In the genomic region with DNA sequence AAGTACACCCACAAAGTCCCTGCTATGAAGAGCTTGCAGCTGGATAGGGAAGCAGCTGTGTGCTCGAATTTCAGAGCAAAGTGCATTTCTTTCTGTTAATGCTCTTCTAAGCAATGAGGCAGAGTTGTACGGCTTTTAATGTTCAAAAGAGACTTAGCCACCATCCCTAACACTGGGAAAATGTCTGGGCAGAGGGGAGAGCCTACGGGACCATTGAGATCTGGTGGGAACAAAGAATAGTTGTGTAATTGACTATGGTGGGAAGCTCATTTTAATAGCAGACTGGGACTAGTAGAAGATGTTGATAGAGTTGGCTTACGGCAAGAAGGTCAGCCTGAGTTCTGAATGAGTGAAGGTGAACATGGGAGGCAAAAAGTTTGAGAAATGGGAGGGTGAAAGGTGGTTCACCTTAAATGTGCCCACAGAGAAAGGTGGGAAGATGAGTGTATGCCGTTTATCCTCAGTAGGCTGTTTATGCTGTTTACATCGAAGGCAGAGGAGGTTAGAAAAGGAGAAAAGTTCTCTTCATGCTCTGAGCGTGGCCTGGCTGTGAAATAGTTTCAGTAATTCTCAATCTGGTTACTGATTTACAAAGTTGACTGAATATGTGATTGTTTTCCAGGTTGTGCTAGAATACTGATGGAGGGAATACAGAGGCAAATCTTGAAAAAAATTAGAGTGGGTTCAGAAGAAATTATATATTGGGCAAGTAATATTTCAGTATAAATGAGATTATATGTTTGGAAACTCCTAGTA, we compare ENCODE assay signal across 15 cellular contexts. TPM values are rescaled to one million over a fixed set of nuclear protein-coding genes. Genes with fewer than 3 reads are reported as not detected.
DNase-seq lines count a peak whose midpoint lies in the region; ATAC-seq and TF ChIP-seq lines count a peak whose summit lies in the region.
"Had no signal": no experiment of that assay in that cellular context is flagged by ENCODE, and none has a peak within 500 bp of the region (broad histone marks: within the 10 kb centered on the region; RNA-seq: fewer than 3 reads in every experiment).

No MANE protein-coding gene starts in this region.

- no peak for DNase-seq in cardiac muscle cell (ENCODE audit: low read depth in 1 of 2, low spot score in 1 of 2)
- DNase-seq in Right ventricle myocardium inferior (ENCODE audit: missing footprints) = no peak
- peak; percentile 40 for DNase-seq in choroid plexus epithelial cell (ENCODE audit: low read depth)
- DNase-seq in transverse colon = no peak
- DNase-seq in iPS-NIHi11 (ENCODE audit: low spot score) = no peak
- DNase-seq in NCI-H1417 (lab: John Stamatoyannopoulos, UW) = no peak
- DNase-seq: activated naive CD8-positive, alpha-beta T cell treated with anti-CD3 and anti-CD28 coated beads, Interleukin-2, amount 10 ng/mL, durations not matched to agents 7 days and 5 days; colonic mucosa; MG63; natural killer cell; NCI-H446; SHP77; upper lobe of right lung had no signal

- H3K9me3 ChIP-seq in cardiac muscle cell (ENCODE audit: low read depth) (no peaks in the 10 kb centered on the region), transverse colon (no peaks in the 10 kb centered on the region)
- H3K9me3 ChIP-seq: colonic mucosa, MG63, upper lobe of right lung had no signal

- H3K4me3 ChIP-seq in cardiac muscle cell = no peak overlapping the region
- no peak overlapping the region for H3K4me3 ChIP-seq in choroid plexus epithelial cell (ENCODE audit: low read depth, low read length)
- peak overlapping the region in 1 of 4 donors; percentile 0 for H3K4me3 ChIP-seq in transverse colon
- H3K4me3 ChIP-seq: colonic mucosa, MG63, upper lobe of right lung had no signal

- no peak for TF ChIP-seq POLR2A in transverse colon (IDR thresholded peaks at IDR 0.05)

- TF ChIP-seq CTCF in cardiac muscle cell (IDR thresholded peaks at IDR 0.05; ENCODE audit: low read depth, low read length) = no peak
- no peak for TF ChIP-seq CTCF in choroid plexus epithelial cell (conservative IDR thresholded peaks at IDR 0.05; ENCODE audit: low read depth, low read length)
- no peak for TF ChIP-seq CTCF in transverse colon (IDR thresholded peaks at IDR 0.05)

- H3K36me3 ChIP-seq in cardiac muscle cell (no peaks in the 10 kb centered on the region), transverse colon (peaks cover 0 to 1% (median 0%) of the 10 kb centered on the region in 4 donors)
- H3K36me3 ChIP-seq: colonic mucosa had no signal

- H3K4me1 ChIP-seq in cardiac muscle cell (ENCODE audit: low read depth) = peaks cover 21% of the 10 kb centered on the region
- peaks cover 34 to 66% (median 42%) of the 10 kb centered on the region in 4 donors for H3K4me1 ChIP-seq in transverse colon
- H3K4me1 ChIP-seq: colonic mucosa had no signal

- intact Hi-C loops in Right ventricle myocardium inferior (cut with DNase I) = no loop called here
- intact Hi-C loops in transverse colon (cut with DNase I; ENCODE audit: low total_unique reads) = no loop called here

- in situ Hi-C loops in transverse colon (cut with MboI; ENCODE audit: low pct_ligation_motif_present in 1 of 4, low pct_unique_long_range_greater_than_20kb in 1 of 4, low sequenced_read_pairs in 3 of 4) = no loop called here

- H3K27me3 ChIP-seq in cardiac muscle cell (no peaks in the 10 kb centered on the region), transverse colon (no peaks in the 10 kb centered on the region)
- H3K27me3 ChIP-seq: colonic mucosa, MG63, upper lobe of right lung had no signal

- no peak for ATAC-seq in Right ventricle myocardium inferior
- peak; percentile 44 for ATAC-seq in HG02763 (IDR thresholded peaks at IDR 0.05; ENCODE audit: unreplicated experiment)
- ATAC-seq in GM21576 (IDR thresholded peaks at IDR 0.05; ENCODE audit: unreplicated experiment) = no peak
- ATAC-seq: natural killer cell, upper lobe of right lung had no signal

- WGBS in transverse colon (ENCODE audit: low coverage in 1 of 2), 2 donors = 39 to 45% methylated on average over 4 to 7 of the region's 7 CpGs

- TF ChIP-seq EP300 in transverse colon (IDR thresholded peaks at IDR 0.05; ENCODE audit: low read depth) = no peak

- peak overlapping the region; percentile 17 for H3K27ac ChIP-seq in cardiac muscle cell
- peak overlapping the region in 3 of 4 donors; percentile 35 to 53 (median 50) for H3K27ac ChIP-seq in transverse colon
- H3K27ac ChIP-seq: colonic mucosa, upper lobe of right lung had no signal

RNA-seq across cellular contexts. Expression of gene UTS2B, which starts 22.9 kb away (rescaled TPM):
- total RNA-seq in cardiac muscle cell (0.32 TPM in 1 of 2 replicates, not detected in the other), Right ventricle myocardium inferior (0.65 TPM), transverse colon (1 to 10 TPM in 2 of 4 donors, under 1 TPM in 1, not detected in 1; 0.27 to 3.4 (median 2.2) TPM)
- polyA plus RNA-seq in cardiac muscle cell = 0.81 and 1.9 TPM in 2 replicates
- total RNA-seq: activated naive CD8-positive, alpha-beta T cell treated with anti-CD3 and anti-CD28 coated beads, Interleukin-2, amount 10 ng/mL, durations not matched to agents 7 days and 5 days had no signal

RNA-seq across cellular contexts. Expression of gene CCDC50, which starts 24.0 kb away (rescaled TPM):
- total RNA-seq in cardiac muscle cell (68.6 and 82.3 TPM in 2 replicates), Right ventricle myocardium inferior (57.8 TPM), transverse colon (10 to 100 TPM; 61.3 to 78.0 (median 69.5) TPM)
- polyA plus RNA-seq in cardiac muscle cell = 25.3 and 34.1 TPM in 2 replicates
